Comparison of ENCODE assay signal across 27 cellular contexts in the genomic region with DNA sequence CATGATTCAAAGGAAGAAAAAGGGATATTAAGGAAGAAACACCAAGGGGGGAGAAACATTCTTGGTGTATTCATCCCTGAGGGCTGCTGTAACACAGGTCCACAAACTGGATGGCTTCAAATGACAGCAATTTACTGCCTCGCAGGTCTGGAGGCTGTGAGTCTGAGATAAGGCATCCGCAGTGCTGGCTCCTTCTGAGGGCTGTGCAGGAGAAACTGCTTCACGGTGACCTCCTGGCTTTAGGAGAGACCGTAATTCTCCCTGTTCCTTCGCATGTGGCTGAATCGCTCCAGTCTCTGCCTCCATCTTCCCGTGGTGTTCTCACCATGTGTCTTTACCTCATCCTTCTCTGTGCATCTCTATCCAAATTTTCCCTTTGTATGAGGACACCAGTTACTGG.
"Had no signal": no experiment of that assay in that cellular context is flagged by ENCODE, and none has a peak within 500 bp of the region (broad histone marks: within the 10 kb centered on the region; RNA-seq: fewer than 3 reads in every experiment).

No MANE protein-coding gene starts in this region.

- H3K36me3 ChIP-seq: esophagus squamous epithelium, heart right ventricle, sigmoid colon, tibial artery, upper lobe of left lung had no signal

- H3K4me3 ChIP-seq: esophagus squamous epithelium, heart right ventricle, lung, mucosa of descending colon, psoas muscle, sigmoid colon, testis, tibial artery, upper lobe of left lung had no signal

- H3K9me3 ChIP-seq: psoas muscle, sigmoid colon, testis, tibial artery had no signal

- H3K27ac ChIP-seq: esophagus squamous epithelium, heart right ventricle, psoas muscle, sigmoid colon, testis, tibial artery, upper lobe of left lung had no signal

- H3K4me1 Mint-ChIP-seq: immature natural killer cell; memory B cell; stimulated activated memory B cell treated with anti-CD40 and anti-IgM and Interleukin-4, amounts not matched to agents 10 μg/mL and 1 μg/mL and 100 μg/mL, for 72 hours had no signal

- H3K27me3 Mint-ChIP-seq: dendritic cell treated with granulocyte-macrophage colony-stimulating factor and Interleukin-4, amounts not matched to agents 40 ng/mL and 50 ng/mL, for 4 days; stimulated activated memory B cell treated with anti-CD40 and anti-IgM and Interleukin-4, amounts not matched to agents 10 μg/mL and 1 μg/mL and 100 μg/mL, for 72 hours had no signal

- H3K27me3 ChIP-seq: esophagus squamous epithelium, sigmoid colon, testis, tibial artery, upper lobe of left lung had no signal

- H3K4me1 ChIP-seq: esophagus squamous epithelium, heart right ventricle, psoas muscle, sigmoid colon, testis, tibial artery, upper lobe of left lung had no signal

- H3K36me3 Mint-ChIP-seq: immature natural killer cell; mesothelial cell of epicardium; natural killer cell treated with Interleukin-12 subunit alpha and Interleukin-12 subunit beta and Interleukin-15 and Interleukin-18, amount 100 ng/mL, for 72 hours had no signal

- H3K27ac Mint-ChIP-seq: dendritic cell treated with granulocyte-macrophage colony-stimulating factor and Interleukin-4, amounts not matched to agents 40 ng/mL and 50 ng/mL, for 4 days; immature natural killer cell; memory B cell; mesothelial cell of epicardium; naive B cell; natural killer cell treated with Interleukin-12 subunit alpha and Interleukin-12 subunit beta and Interleukin-15 and Interleukin-18, amount 100 ng/mL, for 72 hours; stimulated activated memory B cell treated with anti-CD40 and anti-IgM and Interleukin-4, amounts not matched to agents 10 μg/mL and 1 μg/mL and 100 μg/mL, for 72 hours had no signal

- DNase-seq: effector memory CD4-positive, alpha-beta T cell; erythroblast; esophagus squamous epithelium; foreskin melanocyte; glutamatergic neuron; heart right ventricle; hippocampal formation; immature natural killer cell; left ventricle myocardium superior; mucosa of descending colon; naive B cell; nucleus accumbens; psoas muscle; right cardiac atrium; sigmoid colon; stimulated activated CD4-positive, alpha-beta T cell treated with anti-CD3 and anti-CD28 coated beads, Interleukin-4, amount 100 ng/mL, for 4 hours; stimulated activated naive CD8-positive, alpha-beta T cell treated with anti-CD3 and anti-CD28 coated beads, Interleukin-15, Interleukin-2, amounts not matched to agents 100 U/mL and 50 U/mL, for 24 hours; substantia nigra; testis; upper lobe of left lung had no signal

- H3K4me3 Mint-ChIP-seq: dendritic cell treated with granulocyte-macrophage colony-stimulating factor and Interleukin-4, amounts not matched to agents 40 ng/mL and 50 ng/mL, for 4 days; immature natural killer cell; memory B cell; mesothelial cell of epicardium; naive B cell; natural killer cell treated with Interleukin-12 subunit alpha and Interleukin-12 subunit beta and Interleukin-15 and Interleukin-18, amount 100 ng/mL, for 72 hours; stimulated activated memory B cell treated with anti-CD40 and anti-IgM and Interleukin-4, amounts not matched to agents 10 μg/mL and 1 μg/mL and 100 μg/mL, for 72 hours had no signal
